ENCODE assay signal across 8 cellular contexts in the genomic region with DNA sequence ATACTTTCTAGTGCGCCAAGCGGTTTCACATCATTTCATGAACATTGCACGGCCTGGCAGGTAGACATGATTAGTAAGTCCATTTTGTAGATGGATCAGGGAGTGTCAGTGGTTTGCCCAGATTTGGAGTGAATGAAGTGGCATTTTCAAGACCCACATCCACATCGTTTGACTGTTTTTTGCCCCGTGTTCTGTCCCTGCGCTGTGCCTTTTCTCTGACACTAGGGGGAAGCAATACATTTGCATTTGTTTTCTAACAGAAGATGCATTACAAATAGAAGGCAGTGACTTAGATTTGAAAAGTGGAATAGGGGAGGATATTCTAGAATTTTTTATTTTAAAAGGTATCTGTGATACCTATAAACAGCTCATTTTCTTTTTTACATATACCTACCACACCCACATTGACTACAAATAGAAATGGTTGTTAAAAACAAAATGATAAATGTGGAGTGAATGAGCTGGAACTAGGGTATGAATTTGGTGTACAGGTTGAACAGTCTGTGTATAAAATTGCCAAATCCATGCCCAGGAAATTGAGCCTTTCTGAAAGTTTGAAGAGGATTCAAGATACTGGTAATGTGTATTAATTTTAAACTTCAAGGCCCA.
DNase-seq lines count a peak whose midpoint lies in the region; ATAC-seq, FAIRE-seq and TF ChIP-seq lines count a peak whose summit lies in the region.

No MANE protein-coding gene starts in this region.

- no peak for FAIRE-seq in small intestine (lab: Jason Lieb, UNC)

- no peaks in the 10 kb centered on the region for H3K27me3 Mint-ChIP-seq in activated CD4-positive, alpha-beta T cell treated with anti-CD3 and anti-CD28 coated beads for 36 hours

- no peak overlapping the region for H3K4me3 Mint-ChIP-seq in activated CD4-positive, alpha-beta T cell treated with anti-CD3 and anti-CD28 coated beads for 36 hours

- peak; percentile 79 for TF ChIP-seq CTCF in fibroblast of pulmonary artery (IDR thresholded peaks at IDR 0.05; ENCODE audit: low read length, missing control alignments)

- no peaks in the 10 kb centered on the region for H3K36me3 ChIP-seq in small intestine (ENCODE audit: control insufficient read depth in 2 of 2, insufficient read depth in 2 of 2, low read length in 2 of 2)

- no peaks in the 10 kb centered on the region for H3K4me1 Mint-ChIP-seq in activated CD4-positive, alpha-beta T cell treated with anti-CD3 and anti-CD28 coated beads for 36 hours

- POLR2A ChIA-PET in activated CD4-positive, alpha-beta T cell treated with anti-CD3 and anti-CD28 coated beads for 36 hours (lab: Charles Lee): no interaction called here

- H3K27me3 ChIP-seq in small intestine (ENCODE audit: control insufficient read depth in 2 of 2, insufficient read depth in 2 of 2, low read length in 2 of 2): no peaks in the 10 kb centered on the region

- intact Hi-C loops in activated CD4-positive, alpha-beta T cell treated with anti-CD3 and anti-CD28 coated beads for 36 hours (cut with DNase I, micrococcal nuclease): loop anchor here in 1 of 2 experiments (10.0 kb wide), 1 partner anchor 844 kb away; no protein-coding TSS in a partner anchor
- intact Hi-C loops in sciatic nerve (cut with DNase I): no loop called here

- no peak for ATAC-seq in activated CD4-positive, alpha-beta T cell treated with anti-CD3 and anti-CD28 coated beads for 36 hours
- ATAC-seq in HG02798 (IDR thresholded peaks at IDR 0.05; ENCODE audit: poor library complexity, unreplicated experiment) (peak; percentile 53), sciatic nerve (no peak), GM18520 (IDR thresholded peaks at IDR 0.05; ENCODE audit: unreplicated experiment) (no peak)

- H3K9me3 ChIP-seq in small intestine (ENCODE audit: control insufficient read depth, low read depth): no peaks in the 10 kb centered on the region

- DNase-seq in activated CD4-positive, alpha-beta T cell treated with anti-CD3 and anti-CD28 coated beads for 36 hours: peak; percentile 12
- no peak for DNase-seq in activated CD4-positive, alpha-beta T cell treated with anti-CD3 and anti-CD28 coated beads, Interleukin-2, amount 50 U/mL, for 4 hours
- peak; percentile 40 for DNase-seq in OCI-M1 (lab: John Stamatoyannopoulos, UW)
- peak; percentile 48 for DNase-seq in fibroblast of pulmonary artery (ENCODE audit: low read depth)
- no peak for DNase-seq in small intestine
- no peak for DNase-seq in sciatic nerve (ENCODE audit: low spot score)

- H3K27ac ChIP-seq in small intestine (ENCODE audit: low read depth in 1 of 2, low read length in 1 of 2): no peak overlapping the region

- no peak overlapping the region for H3K27ac Mint-ChIP-seq in activated CD4-positive, alpha-beta T cell treated with anti-CD3 and anti-CD28 coated beads for 36 hours

- WGBS in small intestine, 3 donors: 57 to 64% (median 58%) methylated on average over 6 of the region's 6 CpGs

- no peaks in the 10 kb centered on the region for H3K9me3 Mint-ChIP-seq in activated CD4-positive, alpha-beta T cell treated with anti-CD3 and anti-CD28 coated beads for 36 hours (ENCODE audit: low read depth)

- CTCF ChIA-PET in activated CD4-positive, alpha-beta T cell treated with anti-CD3 and anti-CD28 coated beads for 36 hours (lab: Charles Lee): interaction anchor here (0.6 to 1.1 kb wide), 2 partner anchors 18 to 483 kb away, joined by 3 read pairs; no protein-coding TSS in a partner anchor

- peaks cover 17% of the 10 kb centered on the region for H3K36me3 Mint-ChIP-seq in activated CD4-positive, alpha-beta T cell treated with anti-CD3 and anti-CD28 coated beads for 36 hours (ENCODE audit: low read depth)

- H3K4me3 ChIP-seq in fibroblast of pulmonary artery (replicated peaks; ENCODE audit: low read depth, low read length) (no peak overlapping the region), small intestine (ENCODE audit: low read depth in 1 of 2, low read length in 2 of 2) (no peak overlapping the region)

- no peaks in the 10 kb centered on the region for H3K4me1 ChIP-seq in small intestine (ENCODE audit: control insufficient read depth in 2 of 2, insufficient read depth in 1 of 2, low read depth in 1 of 2, low read length in 1 of 2)

Comparison
In these comparisons a context has a peak if more than half of its experiments do, and no peak if none do; other contexts are left out.
1. DNase-seq: peak in activated CD4-positive, alpha-beta T cell treated with anti-CD3 and anti-CD28 coated beads for 36 hours (single experiment), OCI-M1 (single experiment) and fibroblast of pulmonary artery (single experiment); none in activated CD4-positive, alpha-beta T cell treated with anti-CD3 and anti-CD28 coated beads, Interleukin-2, amount 50 U/mL, for 4 hours (0 of 2), small intestine (single experiment) and sciatic nerve (single experiment).